In genomic region chr3:192011137-192011536, GRCh38 we compare ENCODE assay signal across 18 cellular contexts.
DNase-seq lines count a peak whose midpoint lies in the region; ATAC-seq and TF ChIP-seq lines count a peak whose summit lies in the region.
"Had no signal": no experiment of that assay in that cellular context is flagged by ENCODE, and none has a peak within 500 bp of the region (broad histone marks: within the 10 kb centered on the region; RNA-seq: fewer than 3 reads in every experiment).

No MANE protein-coding gene starts in this region.

- DNase-seq in astrocyte of the cerebellum (ENCODE audit: low read depth) (peak; percentile 62), dermis blood vessel endothelial cell (peak; percentile 57), iris pigment epithelial cell (ENCODE audit: low read depth) (peak; percentile 4), skeletal muscle cell (ENCODE audit: low read depth) (peak; percentile 67), NCI-H1048 (lab: John Stamatoyannopoulos, UW) (no peak), Kasumi-1 (lab: John Stamatoyannopoulos, UW) (no peak)
- DNase-seq: AML-193, DMS 273 treated with DMSO at 0.1 percent for 48 hours, DND-41, H9, NCI-H187, NCI-H2107, NCI-H774, OCI-M1, SHP77 treated with DMSO at 0.1 percent for 48 hours, SK-N-SH had no signal

- ATAC-seq in activated CD4-positive, CD25-positive, alpha-beta regulatory T cell treated with anti-CD3 and anti-CD28 coated beads, Interleukin-2, amount 50 U/mL, for 24 hours = no peak
- no peak for ATAC-seq in HG03354 (IDR thresholded peaks at IDR 0.05; ENCODE audit: poor library complexity, severe bottlenecking, unreplicated experiment)

- no peak for TF ChIP-seq CTCF in astrocyte of the cerebellum (IDR thresholded peaks at IDR 0.05; ENCODE audit: low read depth, low read length, missing control alignments)

- H3K4me3 ChIP-seq in astrocyte of the cerebellum (ENCODE audit: low read depth, low read length) = no peak overlapping the region
- no peak overlapping the region for H3K4me3 ChIP-seq in skeletal muscle cell (ENCODE audit: low read depth, low read length)

- in situ Hi-C loops in astrocyte of the cerebellum (cut with HindIII; ENCODE audit: low sequenced_read_pairs) = no loop called here

Comparison
In these comparisons a context has a peak if more than half of its experiments do, and no peak if none do; other contexts are left out.
1. DNase-seq: peak in astrocyte of the cerebellum (single experiment), dermis blood vessel endothelial cell (single experiment), iris pigment epithelial cell (single experiment) and skeletal muscle cell (single experiment); none in NCI-H1048 (single experiment) and Kasumi-1 (0 of 2).